8 cellular contexts compared by ENCODE assay signal in the genomic region with DNA sequence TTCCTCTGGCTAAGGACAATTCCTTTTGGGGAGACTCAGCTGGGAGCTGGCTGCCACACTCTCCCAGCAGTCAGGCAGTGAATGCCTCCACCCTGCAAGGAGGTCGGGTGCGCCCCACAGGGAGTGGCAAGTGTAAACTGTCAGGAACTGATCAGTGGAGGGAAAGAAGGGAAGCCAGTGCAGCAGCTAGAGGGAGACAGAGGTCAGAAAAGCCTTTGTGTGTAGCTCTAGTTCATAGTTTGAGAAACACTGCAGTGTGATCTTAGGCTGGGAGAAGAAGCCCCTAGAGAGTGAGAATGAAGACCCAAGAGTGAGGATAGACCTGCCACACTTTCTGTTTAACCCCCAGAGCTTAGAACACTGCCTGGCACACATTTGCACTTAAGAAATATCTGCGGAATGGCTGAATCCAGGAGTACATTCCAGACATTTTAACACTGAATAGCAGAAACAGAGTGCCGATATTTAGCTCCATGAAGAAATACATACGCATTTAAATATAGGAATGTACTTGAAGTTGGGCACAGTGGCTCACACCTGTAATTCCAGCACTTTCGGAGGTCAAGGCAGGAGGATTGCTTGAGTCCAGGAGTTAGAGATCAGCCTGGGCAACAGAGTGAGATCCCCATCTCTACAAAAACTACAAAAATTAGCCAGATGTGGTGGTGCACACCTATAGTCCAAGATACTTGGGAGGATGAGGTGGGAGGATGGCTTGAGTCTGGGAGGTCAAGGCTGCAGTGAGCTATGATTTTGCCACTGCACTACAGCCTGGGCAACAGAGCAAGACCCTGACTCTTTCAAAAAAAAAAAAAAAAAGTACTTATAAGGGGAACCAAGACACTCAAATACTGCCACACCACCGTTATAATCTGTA. TPM values are rescaled to one million over a fixed set of nuclear protein-coding genes. Genes with fewer than 3 reads are reported as not detected.
A peak's percentile ranks its signal among the peaks of the same experiment; 100 is the strongest.
DNase-seq lines count a peak whose midpoint lies in the region; ATAC-seq, FAIRE-seq and TF ChIP-seq lines count a peak whose summit lies in the region.

No MANE protein-coding gene starts in this region.

- H4K20me1 ChIP-seq in H1 (replicated peaks in 1 of 2; ENCODE audit: control insufficient read depth in 1 of 2, insufficient read depth in 2 of 2, low read length in 2 of 2) (peaks cover 0 to 4% of the 10 kb centered on the region in 2 experiments), neural progenitor cell (ENCODE audit: low read depth) (no peaks in the 10 kb centered on the region)

- no peaks in the 10 kb centered on the region; the same call in 1 of the 2 replicates for H3K79me1 ChIP-seq in H1 (ENCODE audit: low read depth, low read length)

- no peak for TF ChIP-seq EP300 in H1 (IDR thresholded peaks at IDR 0.05; ENCODE audit: borderline replicate concordance in 1 of 2, low read depth in 2 of 2, low read length in 2 of 2)

- H3K27me3 ChIP-seq in H1 (replicated peaks in 1 of 4; ENCODE audit: control insufficient read depth in 3 of 4, extremely low read depth in 1 of 4, insufficient read depth in 3 of 4, low read length in 3 of 4) = no peaks in the 10 kb centered on the region
- no peaks in the 10 kb centered on the region for H3K27me3 ChIP-seq in neural progenitor cell

- H3K27ac Mint-ChIP-seq in neural progenitor cell = no peak overlapping the region

- H3K56ac ChIP-seq in H1 (replicated peaks; ENCODE audit: insufficient read length, low read depth, low read length) = no peak overlapping the region

- H2BK20ac ChIP-seq in H1 (ENCODE audit: low read length) = no peak overlapping the region

- H3K18ac ChIP-seq in H1 (ENCODE audit: extremely low read depth, low read length) = no peak overlapping the region

- H3K79me2 ChIP-seq in H1 (ENCODE audit: control insufficient read depth in 1 of 2, insufficient read depth in 2 of 2, low read length in 2 of 2) (no peaks in the 10 kb centered on the region), neural progenitor cell (ENCODE audit: low read depth) (no peaks in the 10 kb centered on the region)

- H2BK120ac ChIP-seq in H1 (replicated peaks; ENCODE audit: low read depth, low read length) = no peak overlapping the region

- intact Hi-C loops in Right ventricle myocardium superior (cut with DNase I) (no loop called here), cardiac septum (cut with DNase I) (no loop called here)

- no peak overlapping the region for H3K4ac ChIP-seq in H1 (replicated peaks; ENCODE audit: insufficient read length, low read depth, low read length)

- TF ChIP-seq CTCF in H1 (IDR thresholded peaks at IDR 0.05; ENCODE audit: control extremely low read depth in 1 of 3, insufficient read depth in 1 of 3, low read depth in 1 of 3, low read length in 3 of 3) = peak; percentile 46 to 83 (median 57)
- TF ChIP-seq CTCF in neural progenitor cell (IDR thresholded peaks at IDR 0.05) = peak; percentile 57

- no peak overlapping the region for H3K27ac ChIP-seq in H1 (ENCODE audit: low read depth, low read length)
- no peak overlapping the region for H3K27ac ChIP-seq in neural progenitor cell

- H3K4me1 ChIP-seq in H1 (replicated peaks in 1 of 4; ENCODE audit: control insufficient read depth in 3 of 4, insufficient read depth in 4 of 4, low read length in 3 of 4) (no peaks in the 10 kb centered on the region), neural progenitor cell (no peaks in the 10 kb centered on the region)

- no peak overlapping the region for H2AK5ac ChIP-seq in H1 (ENCODE audit: low read depth, low read length)

- no peak overlapping the region for H4K8ac ChIP-seq in H1 (ENCODE audit: extremely low read depth, insufficient read depth, low read length)

- H3K9ac ChIP-seq in H1 (replicated peaks in 1 of 4; ENCODE audit: extremely low read depth in 1 of 4, low read depth in 3 of 4, low read length in 3 of 4) (no peak overlapping the region), neural progenitor cell (no peak overlapping the region)

- POLR2A ChIA-PET in H1 (lab: Charles Lee; ENCODE audit: partially characterized antibody) = interaction anchor here (0.6 to 0.7 kb wide), 2 partner anchors 252 to 274 kb away, joined by 3 read pairs; no protein-coding TSS in a partner anchor

- H4K5ac ChIP-seq in H1 (ENCODE audit: insufficient read length, low read depth, low read length) = no peak overlapping the region

- no peak overlapping the region for H2BK12ac ChIP-seq in H1 (ENCODE audit: low read depth, low read length)

- H3K4me2 ChIP-seq in H1 (ENCODE audit: insufficient read depth in 1 of 2, low read depth in 2 of 2, low read length in 2 of 2) (no peak overlapping the region), neural progenitor cell (no peak overlapping the region)

- no peak overlapping the region for H3K4me3 ChIP-seq in H1 (ENCODE audit: extremely low read depth in 1 of 4, insufficient read depth in 2 of 4, low read depth in 3 of 4, low read length in 4 of 4)
- H3K4me3 ChIP-seq in neural progenitor cell = no peak overlapping the region

- CTCF ChIA-PET in H1 (lab: Charles Lee; ENCODE audit: partially characterized antibody) = interaction anchor here (0.6 to 1.7 kb wide), 12 partner anchors 11 to 450 kb away, joined by 3 to 7 read pairs (median 4); a partner anchor contains a TSS

- no peaks in the 10 kb centered on the region for H3K36me3 Mint-ChIP-seq in neural progenitor cell

- TF ChIP-seq RAD21 in H1 (IDR thresholded peaks at IDR 0.05 in 1 of 2, conservative IDR thresholded peaks at IDR 0.05 in 1 of 2; ENCODE audit: low read depth in 2 of 2, low read length in 2 of 2) = peak; percentile 66 to 72

- no peak overlapping the region for H3K4me3 Mint-ChIP-seq in neural progenitor cell

- no peaks in the 10 kb centered on the region for H3K9me3 ChIP-seq in H1 (ENCODE audit: insufficient read depth in 2 of 2, low read depth in 1 of 2, low read length in 1 of 2)
- no peaks in the 10 kb centered on the region for H3K9me3 ChIP-seq in neural progenitor cell (ENCODE audit: low read depth)

- 86% methylated on average over 7 of the region's 7 CpGs; no CpG with 5 or more reads in 1 of the 2 experiments for WGBS in H1 (ENCODE audit: extremely low coverage in 1 of 2, insufficient coverage in 1 of 2, insufficient read length in 1 of 2, insufficient replicate concordance in 2 of 2, low coverage in 1 of 2, low lambda C conversion rate in 2 of 2, missing lambda C conversion rate in 1 of 2), 2 experiments

- no peak overlapping the region for H2AFZ ChIP-seq in H1 (ENCODE audit: low read length)
- H2AFZ ChIP-seq in neural progenitor cell (replicated peaks) = peak overlapping the region; percentile 91

- H3K14ac ChIP-seq in H1 (ENCODE audit: insufficient read length) = no peak overlapping the region

- H3K9me3 Mint-ChIP-seq in neural progenitor cell = no peaks in the 10 kb centered on the region

- no peak for FAIRE-seq in H1 (lab: Jason Lieb, UNC)

- DNase-seq in Right ventricle myocardium superior (no peak), cardiac septum (ENCODE audit: low spot score) (no peak), NCI-H69 (lab: John Stamatoyannopoulos, UW) (peak; percentile 71), H1 (ENCODE audit: low read depth in 1 of 2, low spot score in 2 of 2) (peak in 1 of 2 experiments; percentile 55), neural progenitor cell (ENCODE audit: low spot score) (peak; percentile 60), NCI-H446 treated with DMSO at 0.1 percent for 48 hours (lab: John Stamatoyannopoulos, UW) (no peak), NCI-H2029 treated with DMSO at 0.1 percent for 48 hours (lab: John Stamatoyannopoulos, UW) (no peak)
- no peak for DNase-seq in activated CD4-positive, alpha-beta T cell treated with anti-CD3 and anti-CD28 coated beads, Interleukin-2, amount 50 U/mL, for 4 hours

- peaks cover 2% of the 10 kb centered on the region for H3K27me3 Mint-ChIP-seq in neural progenitor cell (ENCODE audit: insufficient read depth, low read depth)

- H3K23ac ChIP-seq in H1 (ENCODE audit: insufficient read length) = no peak overlapping the region

- H3F3A ChIP-seq in neural progenitor cell (ENCODE audit: low read depth) = no peaks in the 10 kb centered on the region

- H3K36me3 ChIP-seq in H1 (ENCODE audit: control insufficient read depth in 2 of 4, insufficient read depth in 4 of 4, low read length in 3 of 4) (no peaks in the 10 kb centered on the region), neural progenitor cell (no peaks in the 10 kb centered on the region)

- no peak for TF ChIP-seq POLR2A in H1 (IDR thresholded peaks at IDR 0.05; ENCODE audit: control extremely low read depth in 1 of 2, low read depth in 2 of 2, low read length in 2 of 2)

- H3K4me1 Mint-ChIP-seq in neural progenitor cell = no peaks in the 10 kb centered on the region

- peak; percentile 20 for ATAC-seq in Right ventricle myocardium superior (ENCODE audit: poor library complexity)

- H3K23me2 ChIP-seq in H1 (ENCODE audit: low read depth, low read length) = peaks cover 4% of the 10 kb centered on the region; the same call in 1 of the 2 replicates

- H2BK5ac ChIP-seq in H1 (ENCODE audit: low read depth, low read length) = no peak overlapping the region

- H4K91ac ChIP-seq in H1 (replicated peaks; ENCODE audit: insufficient read length, low read length) = no peak overlapping the region

- no peak overlapping the region for H2BK15ac ChIP-seq in H1 (ENCODE audit: low read length)

TF ChIP-seq in H1, 55 proteins besides CTCF, POLR2A, EP300 and RAD21 (continues in another document):
- no peak for TF ChIP-seq JUND (IDR thresholded peaks at IDR 0.05; ENCODE audit: low read length)
- no peak for TF ChIP-seq RBBP5 (IDR thresholded peaks at IDR 0.05; ENCODE audit: borderline replicate concordance, low read depth, low read length)
- no peak for TF ChIP-seq EZH2 (IDR thresholded peaks at IDR 0.05; ENCODE audit: low read depth, low read length, severe bottlenecking)
- TF ChIP-seq TEAD4 (IDR thresholded peaks at IDR 0.05; ENCODE audit: low read depth, low read length) = no peak
- no peak for TF ChIP-seq SP4 (IDR thresholded peaks at IDR 0.05; ENCODE audit: low read length)
- TF ChIP-seq CHD2 (IDR thresholded peaks at IDR 0.05; ENCODE audit: low read length) = no peak

RNA-seq across cellular contexts. Expression of a gene that starts 11.1 kb away (rescaled TPM):
- total RNA-seq in Right ventricle myocardium superior (not detected), cardiac septum (not detected), neural progenitor cell (ENCODE audit: low replicate concordance) (0.09 TPM in 1 of 2 replicates, not detected in the other)
- total RNA-seq in H1 (2021; fragmentation: NEBNext Ultra II Directional; extraction: Animal tissue kit (Norgen Biotek cat#: 25700)) = 0.26 and 0.36 TPM in 2 replicates
- polyA plus RNA-seq in H1 (2011; rRNA removed) = 0.19 and 0.59 TPM in 2 replicates
- polyA plus RNA-seq in H1 (2011; cell fraction: cytosol; rRNA removed) = 0.17 TPM
- polyA plus RNA-seq in H1 (2011; cell fraction: nucleus; rRNA removed) = 0.90 TPM
- polyA plus RNA-seq in H1 (2012, experiment 1 of 2) = 0.10 to 0.25 TPM (median 0.18 TPM) in 4 replicates
- 0.08 TPM for polyA plus RNA-seq in H1 (2012, experiment 2 of 2)
- polyA plus RNA-seq in H1 (2013, experiment 1 of 2) = 0.10 TPM
- polyA plus RNA-seq in H1 (2013, experiment 2 of 2) = 0.09 TPM
- polyA minus RNA-seq in H1 (2011; rRNA and poly(A)+ RNA removed) = 2.0 TPM in 1 of 2 replicates, not detected in the other
- not detected for polyA minus RNA-seq in H1 (2011; cell fraction: cytosol; rRNA and poly(A)+ RNA removed)
- 0.70 TPM for polyA minus RNA-seq in H1 (2011; cell fraction: nucleus; rRNA and poly(A)+ RNA removed)

Comparison
In these comparisons a context has a peak if more than half of its experiments do, and no peak if none do; other contexts are left out.
1. DNase-seq: peak in NCI-H69 (single experiment) and neural progenitor cell (single experiment); none in Right ventricle myocardium superior (single experiment), cardiac septum (single experiment), activated CD4-positive, alpha-beta T cell treated with anti-CD3 and anti-CD28 coated beads, Interleukin-2, amount 50 U/mL, for 4 hours (0 of 2), NCI-H446 treated with DMSO at 0.1 percent for 48 hours (single experiment) and NCI-H2029 treated with DMSO at 0.1 percent for 48 hours (single experiment).